1 cellular context compared by ENCODE assay signal in genomic region chr9:71876829-71877228, GRCh38.
TF ChIP-seq lines count a peak whose summit lies in the region.

No MANE protein-coding gene starts in this region.

TF ChIP-seq in WTC11, 78 proteins besides CTCF, POLR2A, EP300 and RAD21 (continued from another document):
- TF ChIP-seq AFF4 (CRISPR knock-in tag; IDR thresholded peaks at IDR 0.05; ENCODE audit: borderline replicate concordance) (no peak), ZNF396 (CRISPR knock-in tag; IDR thresholded peaks at IDR 0.05; ENCODE audit: borderline replicate concordance) (no peak)
- TF ChIP-seq, protein P1, sequence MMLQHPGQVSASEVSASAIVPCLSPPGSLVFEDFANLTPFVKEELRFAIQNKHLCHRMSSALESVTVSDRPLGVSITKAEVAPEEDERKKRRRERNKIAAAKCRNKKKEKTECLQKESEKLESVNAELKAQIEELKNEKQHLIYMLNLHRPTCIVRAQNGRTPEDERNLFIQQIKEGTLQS (CRISPR knock-in tag; conservative IDR thresholded peaks at IDR 0.05): no peak
